ENCODE assay signal across 18 cellular contexts in genomic region chr9:132988244-132989013, GRCh38. TPM values are rescaled to one million over a fixed set of nuclear protein-coding genes. Genes with fewer than 3 reads are reported as not detected.
A peak's percentile ranks its signal among the peaks of the same experiment; 100 is the strongest.
DNase-seq lines count a peak whose midpoint lies in the region; ATAC-seq and TF ChIP-seq lines count a peak whose summit lies in the region.
"Had no signal": no experiment of that assay in that cellular context is flagged by ENCODE, and none has a peak within 500 bp of the region (broad histone marks: within the 10 kb centered on the region; RNA-seq: fewer than 3 reads in every experiment).

No MANE protein-coding gene starts in this region.

- no peaks in the 10 kb centered on the region for H3K9me3 Mint-ChIP-seq in activated naive CD4-positive, alpha-beta T cell treated with anti-CD3 and anti-CD28 coated beads, Interleukin-2, amount 50 U/mL, for 24 hours
- no peaks in the 10 kb centered on the region for H3K9me3 Mint-ChIP-seq in chondrocyte (ENCODE audit: low read depth)
- H3K9me3 Mint-ChIP-seq in activated CD4-positive, alpha-beta T cell treated with anti-CD3 and anti-CD28 coated beads for 36 hours (ENCODE audit: low read depth) = no peaks in the 10 kb centered on the region
- H3K9me3 Mint-ChIP-seq: GM23338 had no signal

- no peak overlapping the region for H3K4me3 ChIP-seq in HEK293 (ENCODE audit: low read depth, low read length)
- H3K4me3 ChIP-seq in neuronal stem cell (ENCODE audit: low read length in 2 of 2) = no peak overlapping the region
- H3K4me3 ChIP-seq in heart right ventricle = no peak overlapping the region
- H3K4me3 ChIP-seq: GM23338, HAP-1 had no signal

- peak overlapping the region; percentile 48 for H3K23ac ChIP-seq in neuronal stem cell (ENCODE audit: low read depth, low read length, poor library complexity)

- no peak overlapping the region for H3K14ac ChIP-seq in neuronal stem cell (ENCODE audit: low read length)

- H3K27ac Mint-ChIP-seq in activated naive CD4-positive, alpha-beta T cell treated with anti-CD3 and anti-CD28 coated beads, Interleukin-2, amount 50 U/mL, for 24 hours = peak overlapping the region; percentile 46
- no peak overlapping the region for H3K27ac Mint-ChIP-seq in chondrocyte (ENCODE audit: unreplicated experiment)
- H3K27ac Mint-ChIP-seq in activated CD4-positive, alpha-beta T cell treated with anti-CD3 and anti-CD28 coated beads for 36 hours = no peak overlapping the region
- H3K27ac Mint-ChIP-seq: CD4-positive, alpha-beta memory T cell; GM23338; HFFc6 had no signal

- no peak overlapping the region for H2BK15ac ChIP-seq in neuronal stem cell (ENCODE audit: low read length)

- no peak overlapping the region for H2AFZ ChIP-seq in neuronal stem cell (ENCODE audit: low read length)
- H2AFZ ChIP-seq: GM23338 had no signal

- no peak overlapping the region for H2BK120ac ChIP-seq in neuronal stem cell (ENCODE audit: low read depth, low read length)

- no peak overlapping the region for H4K91ac ChIP-seq in neuronal stem cell (ENCODE audit: low read depth, low read length, poor library complexity)

- H3K18ac ChIP-seq in neuronal stem cell (ENCODE audit: low read length) = peak overlapping the region; percentile 72

- intact Hi-C loops in activated CD4-positive, alpha-beta T cell treated with anti-CD3 and anti-CD28 coated beads for 36 hours (cut with DNase I, micrococcal nuclease) = no loop called here
- intact Hi-C loops in heart right ventricle (cut with DNase I) = no loop called here

- no peak for DNase-seq in activated naive CD4-positive, alpha-beta T cell treated with anti-CD3 and anti-CD28 coated beads, Interleukin-2, amount 50 U/mL, for 16 hours
- peak; percentile 88 for DNase-seq in chondrocyte (ENCODE audit: low spot score)
- no peak for DNase-seq in neuronal stem cell (ENCODE audit: low spot score)
- no peak for DNase-seq in GM03348 (ENCODE audit: low spot score)
- no peak for DNase-seq in activated CD4-positive, alpha-beta T cell treated with anti-CD3 and anti-CD28 coated beads for 36 hours
- no peak for DNase-seq in heart right ventricle
- DNase-seq: AML-193; CD4-positive, alpha-beta memory T cell; DMS79; HFFc6 had no signal

- H3K4me1 ChIP-seq in HEK293 (ENCODE audit: control insufficient read depth, insufficient read depth, low read length) (no peaks in the 10 kb centered on the region), neuronal stem cell (ENCODE audit: control insufficient read depth in 2 of 2, insufficient read depth in 1 of 2, low read depth in 1 of 2, low read length in 2 of 2) (no peaks in the 10 kb centered on the region), heart right ventricle (peaks cover 0 to 7% (median 6%) of the 10 kb centered on the region in 9 donors)
- H3K4me1 ChIP-seq: HAP-1 had no signal

- H3K27ac ChIP-seq in HEK293 (ENCODE audit: extremely low read depth, low read depth, low read length) = no peak overlapping the region
- H3K27ac ChIP-seq in neuronal stem cell (replicated peaks; ENCODE audit: low read length) = no peak overlapping the region
- H3K27ac ChIP-seq in heart right ventricle = no peak overlapping the region
- H3K27ac ChIP-seq: 22Rv1, C4-2B had no signal

- peaks cover 1% of the 10 kb centered on the region for H3K79me1 ChIP-seq in neuronal stem cell (ENCODE audit: low read depth, low read length)

- H3K36me3 ChIP-seq in HEK293 (ENCODE audit: control insufficient read depth in 2 of 2, insufficient read depth in 1 of 2, low read length in 2 of 2) (no peaks in the 10 kb centered on the region), neuronal stem cell (replicated peaks in 1 of 2; ENCODE audit: control insufficient read depth in 2 of 2, insufficient read depth in 2 of 2, low read length in 2 of 2) (no peaks in the 10 kb centered on the region), heart right ventricle (no peaks in the 10 kb centered on the region)
- H3K36me3 ChIP-seq: HAP-1 had no signal

- POLR2A ChIA-PET in HEK293 (lab: Yijun Ruan, JAX) = interaction anchor here (1.7 kb wide), 1 partner anchor 42 kb away, joined by 4 read pairs; no protein-coding TSS in a partner anchor
- POLR2A ChIA-PET in activated CD4-positive, alpha-beta T cell treated with anti-CD3 and anti-CD28 coated beads for 36 hours (lab: Charles Lee) = no interaction called here

- H3K4me3 Mint-ChIP-seq in activated naive CD4-positive, alpha-beta T cell treated with anti-CD3 and anti-CD28 coated beads, Interleukin-2, amount 50 U/mL, for 24 hours = no peak overlapping the region
- H3K4me3 Mint-ChIP-seq in chondrocyte (ENCODE audit: unreplicated experiment) = no peak overlapping the region
- no peak overlapping the region for H3K4me3 Mint-ChIP-seq in activated CD4-positive, alpha-beta T cell treated with anti-CD3 and anti-CD28 coated beads for 36 hours
- H3K4me3 Mint-ChIP-seq: CD4-positive, alpha-beta memory T cell; GM23338; HFFc6 had no signal

- H3K9ac ChIP-seq in neuronal stem cell (ENCODE audit: low read depth, low read length, poor library complexity) = no peak overlapping the region

- H2BK12ac ChIP-seq in neuronal stem cell (ENCODE audit: low read length) = no peak overlapping the region

- ATAC-seq in activated CD4-positive, alpha-beta T cell treated with anti-CD3 and anti-CD28 coated beads for 36 hours = no peak
- ATAC-seq in heart right ventricle = no peak
- ATAC-seq: GM23338 had no signal

- no peaks in the 10 kb centered on the region for H3K36me3 Mint-ChIP-seq in activated naive CD4-positive, alpha-beta T cell treated with anti-CD3 and anti-CD28 coated beads, Interleukin-2, amount 50 U/mL, for 24 hours
- no peaks in the 10 kb centered on the region for H3K36me3 Mint-ChIP-seq in chondrocyte (ENCODE audit: low read depth)
- H3K36me3 Mint-ChIP-seq in activated CD4-positive, alpha-beta T cell treated with anti-CD3 and anti-CD28 coated beads for 36 hours (ENCODE audit: low read depth) = no peaks in the 10 kb centered on the region
- H3K36me3 Mint-ChIP-seq: CD4-positive, alpha-beta memory T cell had no signal

- no peak overlapping the region for H3K4ac ChIP-seq in neuronal stem cell (ENCODE audit: low read length)

- no peak overlapping the region for H3K4me2 ChIP-seq in neuronal stem cell (ENCODE audit: insufficient read depth, low read length, poor library complexity, severe bottlenecking)
- H3K4me2 ChIP-seq: GM23338 had no signal

- CTCF ChIA-PET in HEK293 (lab: Yijun Ruan, JAX) = interaction anchor here (2.2 kb wide), 1 partner anchor 12 kb away, joined by 20 read pairs; the partner anchor contains the start of gene GFI1B
- CTCF ChIA-PET in activated CD4-positive, alpha-beta T cell treated with anti-CD3 and anti-CD28 coated beads for 36 hours (lab: Charles Lee) = interaction anchor here (0.6 to 0.7 kb wide), 2 partner anchors 280 to 315 kb away, joined by 3 to 4 read pairs; no protein-coding TSS in a partner anchor

- peaks cover 6% of the 10 kb centered on the region for H3K27me3 Mint-ChIP-seq in activated naive CD4-positive, alpha-beta T cell treated with anti-CD3 and anti-CD28 coated beads, Interleukin-2, amount 50 U/mL, for 24 hours
- peaks cover 40% of the 10 kb centered on the region for H3K27me3 Mint-ChIP-seq in chondrocyte (ENCODE audit: low read depth)
- peaks cover 24% of the 10 kb centered on the region for H3K27me3 Mint-ChIP-seq in activated CD4-positive, alpha-beta T cell treated with anti-CD3 and anti-CD28 coated beads for 36 hours

- H3K27me3 ChIP-seq in neuronal stem cell (ENCODE audit: control insufficient read depth in 3 of 3, insufficient read depth in 3 of 3, low read depth in 1 of 3, low read length in 3 of 3) = peaks cover 0 to 63% (median 2%) of the 10 kb centered on the region in 3 experiments
- H3K27me3 ChIP-seq in heart right ventricle = peaks cover 0 to 67% (median 44%) of the 10 kb centered on the region in 7 donors

- peak overlapping the region; percentile 83 for H4K8ac ChIP-seq in neuronal stem cell (ENCODE audit: low read depth, low read length)

- H3K4me1 Mint-ChIP-seq in activated naive CD4-positive, alpha-beta T cell treated with anti-CD3 and anti-CD28 coated beads, Interleukin-2, amount 50 U/mL, for 24 hours = no peaks in the 10 kb centered on the region
- H3K4me1 Mint-ChIP-seq in chondrocyte (ENCODE audit: low read depth) = no peaks in the 10 kb centered on the region
- no peaks in the 10 kb centered on the region for H3K4me1 Mint-ChIP-seq in activated CD4-positive, alpha-beta T cell treated with anti-CD3 and anti-CD28 coated beads for 36 hours
- H3K4me1 Mint-ChIP-seq: CD4-positive, alpha-beta memory T cell had no signal

- no peaks in the 10 kb centered on the region for H3K9me3 ChIP-seq in HEK293 (ENCODE audit: control insufficient read depth, insufficient read depth, low read depth, low read length)
- no peaks in the 10 kb centered on the region for H3K9me3 ChIP-seq in neuronal stem cell (replicated peaks in 1 of 2; ENCODE audit: control insufficient read depth in 2 of 2, insufficient read depth in 1 of 2, low read depth in 1 of 2, low read length in 2 of 2)
- H3K9me3 ChIP-seq in heart right ventricle = no peaks in the 10 kb centered on the region
- H3K9me3 ChIP-seq: HAP-1 had no signal

- TF ChIP-seq CTCF in HEK293 (tag by site-specific recombination; IDR thresholded peaks at IDR 0.05) = no peak
- no peak for TF ChIP-seq CTCF in chondrocyte (IDR thresholded peaks at IDR 0.05)
- TF ChIP-seq CTCF in heart right ventricle (IDR thresholded peaks at IDR 0.05) = no peak

- no CpG with 5 or more reads among the region's 14 CpGs for WGBS in neuronal stem cell (ENCODE audit: extremely low coverage in 2 of 2, insufficient read length in 2 of 2, insufficient replicate concordance in 1 of 2), 2 donors
- 83 to 84% methylated on average over 14 of the region's 14 CpGs for WGBS in heart right ventricle, 2 donors

- peak overlapping the region; percentile 50 for H2AK5ac ChIP-seq in neuronal stem cell (ENCODE audit: low read depth, low read length)

- H2BK5ac ChIP-seq in neuronal stem cell (ENCODE audit: low read length) = no peak overlapping the region

RNA-seq across cellular contexts. Expression of gene GFI1B, which starts 9.9 kb away (rescaled TPM):
- total RNA-seq in chondrocyte (not detected in 3 replicates), heart right ventricle (under 1 TPM in 7 of 10 donors, not detected in 3; 0.11 to 0.49 (median 0.33) TPM)
- 0.07 TPM for polyA plus RNA-seq in neuronal stem cell (2013, experiment 1 of 2)
- polyA plus RNA-seq in neuronal stem cell (2013, experiment 2 of 2) = 0.04 TPM
- total RNA-seq in activated CD4-positive, alpha-beta T cell treated with anti-CD3 and anti-CD28 coated beads for 36 hours = under 1 TPM in 1 of 2 experiments, not detected in 1; 0.19 TPM
- under 1 TPM in 1 of 2 donors, not detected in 1; 0.06 TPM for polyA plus RNA-seq in heart right ventricle
- total RNA-seq: A673; CD4-positive, alpha-beta memory T cell; HT1080 had no signal
- polyA plus RNA-seq: CD4-positive, alpha-beta memory T cell; GM23338 had no signal

RNA-seq across cellular contexts. Expression of gene GTF3C5, which starts 42.4 kb away (rescaled TPM):
- 36.5 to 46.3 TPM (median 38.5 TPM) in 3 replicates for total RNA-seq in chondrocyte
- polyA plus RNA-seq in neuronal stem cell (2013, experiment 1 of 2) = 61.8 TPM
- polyA plus RNA-seq in neuronal stem cell (2013, experiment 2 of 2) = 62.4 TPM
- total RNA-seq in activated CD4-positive, alpha-beta T cell treated with anti-CD3 and anti-CD28 coated beads for 36 hours = 10 to 100 TPM; 81.3 to 84.5 TPM
- total RNA-seq in heart right ventricle = 10 to 100 TPM; 29.4 to 44.4 (median 35.2) TPM
- polyA plus RNA-seq in heart right ventricle = 10 to 100 TPM; 41.5 to 79.1 TPM

RNA-seq across cellular contexts. Expression of gene TSC1, which starts 44.0 kb away (rescaled TPM):
- 37.7 to 50.7 TPM (median 42.5 TPM) in 3 replicates for total RNA-seq in chondrocyte
- polyA plus RNA-seq in neuronal stem cell (2013, experiment 1 of 2) = 19.4 TPM
- 18.7 TPM for polyA plus RNA-seq in neuronal stem cell (2013, experiment 2 of 2)
- 10 to 100 TPM; 23.9 to 28.6 TPM for total RNA-seq in activated CD4-positive, alpha-beta T cell treated with anti-CD3 and anti-CD28 coated beads for 36 hours
- total RNA-seq in heart right ventricle = 10 to 100 TPM; 40.2 to 72.9 (median 55.5) TPM
- 10 to 100 TPM in 1 of 2 donors, 1 to 10 TPM in 1; 7.7 to 22.8 TPM for polyA plus RNA-seq in heart right ventricle
